ENCODE assay signal across 10 cellular contexts in the genomic region with DNA sequence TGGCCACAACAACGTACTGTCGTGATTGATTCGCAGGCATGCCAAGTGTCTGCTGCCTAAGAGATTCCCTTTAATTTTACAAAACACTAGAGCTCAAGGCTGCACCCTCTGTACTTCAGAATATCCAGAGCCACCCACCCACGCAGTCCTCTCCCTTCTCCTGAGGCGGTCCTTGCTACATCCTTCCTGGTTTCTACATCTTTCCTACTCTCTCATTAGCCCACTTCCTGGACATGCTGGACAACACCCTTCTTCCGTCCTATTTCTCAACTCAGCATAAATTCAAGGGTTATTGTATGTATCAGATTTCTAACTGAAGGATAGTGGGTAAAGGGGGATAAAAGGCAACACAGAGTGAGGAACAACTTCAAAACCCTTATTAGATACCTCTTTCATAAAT.
"Had no signal": no experiment of that assay in that cellular context is flagged by ENCODE, and none has a peak within 500 bp of the region (broad histone marks: within the 10 kb centered on the region; RNA-seq: fewer than 3 reads in every experiment).

No MANE protein-coding gene starts in this region.

- H3K36me3 ChIP-seq: tibial artery had no signal

- DNase-seq: activated gamma-delta T cell; activated naive CD8-positive, alpha-beta T cell treated with anti-CD3 and anti-CD28 coated beads, Interleukin-2, amount 10 ng/mL, durations not matched to agents 7 days and 5 days; activated T-cell treated with anti-CD3 and anti-CD28 coated beads, Interleukin-2, amount 50 U/mL, for 1 hour; anterior cingulate cortex; retina; small intestine had no signal

- ATAC-seq: activated CD4-positive, CD25-positive, alpha-beta regulatory T cell treated with anti-CD3 and anti-CD28 coated beads, Interleukin-2, amount 50 U/mL, for 24 hours; esophagus mucosa had no signal

- H3K27ac ChIP-seq: parathyroid adenoma, tibial artery had no signal

- H3K4me1 ChIP-seq: tibial artery had no signal

- H3K27me3 ChIP-seq: tibial artery had no signal

- H3K9me3 ChIP-seq: tibial artery had no signal

- H3K4me3 ChIP-seq: tibial artery had no signal
